15 cellular contexts compared by ENCODE assay signal in the genomic region with DNA sequence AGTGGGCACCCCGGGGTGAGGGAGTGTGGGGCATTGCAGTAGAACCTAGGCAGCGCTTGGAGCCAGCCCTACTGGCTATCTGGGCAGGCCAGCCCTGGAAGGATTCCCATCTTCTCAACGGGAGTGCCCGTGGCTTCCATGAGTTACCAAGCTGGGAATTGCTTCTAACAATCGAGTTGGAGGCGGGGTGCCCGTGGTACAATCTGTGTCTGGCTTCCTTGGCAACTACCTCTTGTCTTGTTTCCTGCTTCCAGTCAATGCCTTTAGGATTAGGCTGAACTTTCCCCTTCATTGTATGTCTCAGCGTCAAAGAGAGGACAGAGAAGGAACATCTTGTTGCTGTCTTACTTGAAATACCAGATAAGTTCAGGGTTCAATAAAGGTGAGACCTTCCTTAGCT. TPM values are rescaled to one million over a fixed set of nuclear protein-coding genes. Genes with fewer than 3 reads are reported as not detected.
DNase-seq lines count a peak whose midpoint lies in the region; ATAC-seq and TF ChIP-seq lines count a peak whose summit lies in the region.
"Had no signal": no experiment of that assay in that cellular context is flagged by ENCODE, and none has a peak within 500 bp of the region (broad histone marks: within the 10 kb centered on the region; RNA-seq: fewer than 3 reads in every experiment).

No MANE protein-coding gene starts in this region.

- H3K27me3 Mint-ChIP-seq in brain (no peaks in the 10 kb centered on the region), nephron (ENCODE audit: low read depth) (peaks cover 45% of the 10 kb centered on the region)
- no peaks in the 10 kb centered on the region for H3K27me3 Mint-ChIP-seq in stimulated activated naive B cell treated with anti-CD40 and anti-IgM and Interleukin-4, amounts not matched to agents 10 μg/mL and 1 μg/mL and 100 μg/mL, for 72 hours

- peak; percentile 9 for DNase-seq in ACHN
- peak; percentile 72 for DNase-seq in left cardiac atrium
- no peak for DNase-seq in KBM-7
- no peak for DNase-seq in stimulated activated naive B cell treated with anti-CD40 and anti-IgM and Interleukin-4, amounts not matched to agents 10 μg/mL and 1 μg/mL and 100 μg/mL, for 72 hours
- DNase-seq in NCI-H146 (lab: John Stamatoyannopoulos, UW) = no peak
- DNase-seq: activated CD4-positive, alpha-beta memory T cell treated with anti-CD3 and anti-CD28 coated beads for 36 hours; activated T-cell treated with anti-CD3 and anti-CD28 coated beads, Interleukin-2, amount 50 U/mL, for 24 hours; KG1; NCI-H1048; tibial artery had no signal

- intact Hi-C loops in left cardiac atrium (cut with DNase I) = loop anchor here in 1 of 2 donors (2.0 kb wide), 1 partner anchor 33 kb away; a partner anchor contains a TSS

- peak; percentile 51 to 69 for ATAC-seq in left cardiac atrium
- no peak for ATAC-seq in stimulated activated naive B cell treated with anti-CD40 and anti-IgM and Interleukin-4, amounts not matched to agents 10 μg/mL and 1 μg/mL and 100 μg/mL, for 72 hours (replicated peaks)
- ATAC-seq in HG03457 (IDR thresholded peaks at IDR 0.05; ENCODE audit: unreplicated experiment) = no peak
- ATAC-seq: GM23338 had no signal

- peak overlapping the region in 3 of 5 experiments; percentile 20 to 62 (median 59) for H3K27ac Mint-ChIP-seq in brain
- peak overlapping the region; percentile 32 to 87 (median 38) for H3K27ac Mint-ChIP-seq in nephron
- H3K27ac Mint-ChIP-seq in stimulated activated naive B cell treated with anti-CD40 and anti-IgM and Interleukin-4, amounts not matched to agents 10 μg/mL and 1 μg/mL and 100 μg/mL, for 72 hours = no peak overlapping the region
- H3K27ac Mint-ChIP-seq: activated CD4-positive, alpha-beta memory T cell treated with anti-CD3 and anti-CD28 coated beads for 36 hours; activated naive CD4-positive, alpha-beta T cell treated with anti-CD3 and anti-CD28 coated beads, Interleukin-2, amount 50 U/mL, for 24 hours; activated T-cell treated with anti-CD3 and anti-CD28 coated beads, Interleukin-2, amount 50 U/mL, for 24 hours; GM23338 had no signal

- peaks cover 3% of the 10 kb centered on the region for H3K36me3 Mint-ChIP-seq in brain
- H3K36me3 Mint-ChIP-seq in nephron (ENCODE audit: low read depth) = no peaks in the 10 kb centered on the region
- no peaks in the 10 kb centered on the region for H3K36me3 Mint-ChIP-seq in stimulated activated naive B cell treated with anti-CD40 and anti-IgM and Interleukin-4, amounts not matched to agents 10 μg/mL and 1 μg/mL and 100 μg/mL, for 72 hours
- H3K36me3 Mint-ChIP-seq: activated CD4-positive, alpha-beta memory T cell treated with anti-CD3 and anti-CD28 coated beads for 36 hours; activated naive CD4-positive, alpha-beta T cell treated with anti-CD3 and anti-CD28 coated beads, Interleukin-2, amount 50 U/mL, for 24 hours had no signal

- H3K4me1 Mint-ChIP-seq in brain (peaks cover 52% of the 10 kb centered on the region), nephron (peaks cover 42% of the 10 kb centered on the region)
- no peaks in the 10 kb centered on the region for H3K4me1 Mint-ChIP-seq in stimulated activated naive B cell treated with anti-CD40 and anti-IgM and Interleukin-4, amounts not matched to agents 10 μg/mL and 1 μg/mL and 100 μg/mL, for 72 hours
- H3K4me1 Mint-ChIP-seq: activated naive CD4-positive, alpha-beta T cell treated with anti-CD3 and anti-CD28 coated beads, Interleukin-2, amount 50 U/mL, for 24 hours; GM23338 had no signal

- no peak for TF ChIP-seq CTCF in brain (conservative IDR thresholded peaks at IDR 0.05)
- no peak for TF ChIP-seq CTCF in nephron (IDR thresholded peaks at IDR 0.05; ENCODE audit: unreplicated experiment in 3 of 3)

- no peak overlapping the region for H3K4me3 Mint-ChIP-seq in brain
- H3K4me3 Mint-ChIP-seq in nephron = no peak overlapping the region
- no peak overlapping the region for H3K4me3 Mint-ChIP-seq in stimulated activated naive B cell treated with anti-CD40 and anti-IgM and Interleukin-4, amounts not matched to agents 10 μg/mL and 1 μg/mL and 100 μg/mL, for 72 hours
- H3K4me3 Mint-ChIP-seq: activated CD4-positive, alpha-beta memory T cell treated with anti-CD3 and anti-CD28 coated beads for 36 hours; activated naive CD4-positive, alpha-beta T cell treated with anti-CD3 and anti-CD28 coated beads, Interleukin-2, amount 50 U/mL, for 24 hours; activated T-cell treated with anti-CD3 and anti-CD28 coated beads, Interleukin-2, amount 50 U/mL, for 24 hours; GM23338 had no signal

- H3K9me3 Mint-ChIP-seq in brain = no peaks in the 10 kb centered on the region
- no peaks in the 10 kb centered on the region for H3K9me3 Mint-ChIP-seq in nephron
- H3K9me3 Mint-ChIP-seq in stimulated activated naive B cell treated with anti-CD40 and anti-IgM and Interleukin-4, amounts not matched to agents 10 μg/mL and 1 μg/mL and 100 μg/mL, for 72 hours = no peaks in the 10 kb centered on the region
- H3K9me3 Mint-ChIP-seq: activated CD4-positive, alpha-beta memory T cell treated with anti-CD3 and anti-CD28 coated beads for 36 hours; activated naive CD4-positive, alpha-beta T cell treated with anti-CD3 and anti-CD28 coated beads, Interleukin-2, amount 50 U/mL, for 24 hours; activated T-cell treated with anti-CD3 and anti-CD28 coated beads, Interleukin-2, amount 50 U/mL, for 24 hours; GM23338 had no signal

- in situ Hi-C loops in ACHN (cut with HindIII; ENCODE audit: low pct_ligation_motif_present, low pct_unique_long_range_greater_than_20kb, low sequenced_read_pairs) = no loop called here
- in situ Hi-C loops in KBM-7 (cut with MboI; ENCODE audit: low pct_unique_long_range_greater_than_20kb, low sequenced_read_pairs) = no loop called here

RNA-seq across cellular contexts. Expression of a gene that starts 33.3 kb away (rescaled TPM):
- 1.8 TPM for polyA plus RNA-seq in brain (ENCODE audit: insufficient read depth, low read depth, low replicate concordance)
- 100 to 1,000 TPM in 1 of 2 donors, 10 to 100 TPM in 1; 94.9 to 114 TPM for total RNA-seq in left cardiac atrium

Comparison
In these comparisons a context has a peak if more than half of its experiments do, and no peak if none do; other contexts are left out.
1. DNase-seq: peak in ACHN (single experiment) and left cardiac atrium (single experiment); none in KBM-7 (single experiment), stimulated activated naive B cell treated with anti-CD40 and anti-IgM and Interleukin-4, amounts not matched to agents 10 μg/mL and 1 μg/mL and 100 μg/mL, for 72 hours (single experiment) and NCI-H146 (single experiment).
2. ATAC-seq: peak in left cardiac atrium (2 of 2); none in stimulated activated naive B cell treated with anti-CD40 and anti-IgM and Interleukin-4, amounts not matched to agents 10 μg/mL and 1 μg/mL and 100 μg/mL, for 72 hours (0 of 2) and HG03457 (single experiment).